8 cellular contexts compared by ENCODE assay signal in genomic region chr11:65588199-65589054, GRCh38. TPM values are rescaled to one million over a fixed set of nuclear protein-coding genes. Genes with fewer than 3 reads are reported as not detected.
DNase-seq lines count a peak whose midpoint lies in the region; ATAC-seq and TF ChIP-seq lines count a peak whose summit lies in the region.

No MANE protein-coding gene starts in this region.

- H3K27me3 ChIP-seq in BLaER1 treated with 17β-estradiol and CSF1 and Interleukin-3, amounts not matched to agents 10 nM and 100 nM = no peaks in the 10 kb centered on the region
- H3K27me3 ChIP-seq in heart right ventricle (no peaks in the 10 kb centered on the region), smooth muscle cell (ENCODE audit: low read depth) (peaks cover 4% of the 10 kb centered on the region)

- H3K4me1 ChIP-seq in BLaER1 treated with 17β-estradiol and CSF1 and Interleukin-3, amounts not matched to agents 10 nM and 100 nM = peaks cover 48 to 70% (median 55%) of the 10 kb centered on the region in 10 experiments
- H3K4me1 ChIP-seq in heart right ventricle (peaks cover 26 to 70% (median 49%) of the 10 kb centered on the region in 9 donors), smooth muscle cell (ENCODE audit: low read depth) (peaks cover 16% of the 10 kb centered on the region)

- WGBS in heart right ventricle, 2 donors = 49% methylated on average over 13 of the region's 13 CpGs
- WGBS in smooth muscle cell (ENCODE audit: low lambda C conversion rate) = 73% methylated on average over 13 of the region's 13 CpGs

- POLR2A ChIA-PET in RWPE1 (lab: Yijun Ruan, JAX; ENCODE audit: low non-redundant PET) = interaction anchor here (0.6 kb wide), 2 partner anchors 60 to 367 kb away, joined by 3 to 9 read pairs; no protein-coding TSS in a partner anchor

- peaks cover 65 to 80% (median 73%) of the 10 kb centered on the region in 11 experiments for H3K36me3 ChIP-seq in BLaER1 treated with 17β-estradiol and CSF1 and Interleukin-3, amounts not matched to agents 10 nM and 100 nM
- peaks cover 0 to 80% (median 22%) of the 10 kb centered on the region in 9 donors for H3K36me3 ChIP-seq in heart right ventricle
- no peaks in the 10 kb centered on the region for H3K36me3 ChIP-seq in smooth muscle cell (ENCODE audit: low read depth)

- peak overlapping the region; percentile 70 to 91 (median 83) for H3K27ac ChIP-seq in BLaER1 treated with 17β-estradiol and CSF1 and Interleukin-3, amounts not matched to agents 10 nM and 100 nM
- H3K27ac ChIP-seq in RWPE1 = peak overlapping the region; percentile 68
- H3K27ac ChIP-seq in heart right ventricle = peak overlapping the region; percentile 37 to 89 (median 80)
- no peak overlapping the region for H3K27ac ChIP-seq in smooth muscle cell (ENCODE audit: low read depth)

- H4K20me1 ChIP-seq in BLaER1 treated with 17β-estradiol and CSF1 and Interleukin-3, amounts not matched to agents 10 nM and 100 nM = peaks cover 3 to 82% (median 26%) of the 10 kb centered on the region in 11 experiments; a peak in 18 of 22 replicates
- no peaks in the 10 kb centered on the region for H4K20me1 ChIP-seq in smooth muscle cell (ENCODE audit: low read depth)

- H3K79me2 ChIP-seq in smooth muscle cell (ENCODE audit: low read depth) = no peaks in the 10 kb centered on the region

- H2AFZ ChIP-seq in smooth muscle cell (ENCODE audit: low read depth) = no peak overlapping the region

- H3K9ac ChIP-seq in BLaER1 treated with 17β-estradiol and CSF1 and Interleukin-3, amounts not matched to agents 10 nM and 100 nM = peak overlapping the region; percentile 65 to 78 (median 75)
- H3K9ac ChIP-seq in smooth muscle cell (ENCODE audit: low read depth) = no peak overlapping the region

- intact Hi-C loops in heart right ventricle (cut with DNase I) = loop anchor here in 3 of 10 donors (5.0 to 10.0 kb wide), 2 partner anchors 46 to 54 kb away; no protein-coding TSS in a partner anchor

- H3F3A ChIP-seq in smooth muscle cell (ENCODE audit: low read depth) = peaks cover 5% of the 10 kb centered on the region

- no peaks in the 10 kb centered on the region for H3K9me3 ChIP-seq in BLaER1 treated with 17β-estradiol and CSF1 and Interleukin-3, amounts not matched to agents 10 nM and 100 nM (replicated peaks in 1 of 11)
- H3K9me3 ChIP-seq in heart right ventricle (no peaks in the 10 kb centered on the region), smooth muscle cell (replicated peaks; ENCODE audit: low read depth) (no peaks in the 10 kb centered on the region)

- ATAC-seq in GM19023 (IDR thresholded peaks at IDR 0.05; ENCODE audit: unreplicated experiment) (peak; percentile 72), HG03103 (IDR thresholded peaks at IDR 0.05; ENCODE audit: low read depth, unreplicated experiment) (peak; percentile 60), heart right ventricle (peak; percentile 34 to 75 (median 64))

- peak overlapping the region; percentile 78 to 99 (median 97) for H3K4me2 ChIP-seq in BLaER1 treated with 17β-estradiol and CSF1 and Interleukin-3, amounts not matched to agents 10 nM and 100 nM
- no peak overlapping the region for H3K4me2 ChIP-seq in smooth muscle cell

- H3K4me3 ChIP-seq in BLaER1 treated with 17β-estradiol and CSF1 and Interleukin-3, amounts not matched to agents 10 nM and 100 nM = peak overlapping the region; percentile 11 to 50 (median 36); a peak in 15 of 20 replicates
- H3K4me3 ChIP-seq in heart right ventricle (peak overlapping the region in 1 of 10 donors; percentile 12), smooth muscle cell (no peak overlapping the region)

- TF ChIP-seq CTCF in RWPE1 (conservative IDR thresholded peaks at IDR 0.05; ENCODE audit: low read depth) (no peak; the same call in 1 of the 2 replicates), heart right ventricle (IDR thresholded peaks at IDR 0.05) (peak; percentile 17 to 67 (median 51)), smooth muscle cell (IDR thresholded peaks at IDR 0.05; ENCODE audit: borderline replicate concordance, insufficient read depth, poor library complexity, severe bottlenecking) (peak; percentile 38)

- DNase-seq in RWPE1 (ENCODE audit: low spot score) (no peak), heart right ventricle (peak; percentile 61 to 63), smooth muscle cell (lab: John Stamatoyannopoulos, UW; ENCODE audit: unreplicated experiment) (no peak), H4 (ENCODE audit: low spot score) (no peak)
- peak; percentile 89 for DNase-seq in activated effector memory CD4-positive, alpha-beta T cell treated with anti-CD3 and anti-CD28 coated beads, Interleukin-2, amount 50 U/mL, for 16 hours

- CTCF ChIA-PET in RWPE1 (lab: Yijun Ruan, JAX) = interaction anchor here (0.6 to 1.0 kb wide), 5 partner anchors 9 to 274 kb away, joined by 3 to 5 read pairs (median 4); no protein-coding TSS in a partner anchor

RNA-seq across cellular contexts. Expression of gene KCNK7, which starts 7.2 kb away (rescaled TPM):
- 1 to 10 TPM in 2 of 10 donors, under 1 TPM in 6, not detected in 2; 0.22 to 1.5 (median 0.35) TPM for total RNA-seq in heart right ventricle
- polyA plus RNA-seq in heart right ventricle = 1 to 10 TPM in 1 of 2 donors, under 1 TPM in 1; 0.48 to 1.4 TPM
- total RNA-seq in smooth muscle cell = 1.7 TPM in 1 of 2 replicates, not detected in the other
- polyA plus RNA-seq in smooth muscle cell = not detected in 2 replicates
- total RNA-seq in H4 (2014; rRNA removed; shearing (Covaris generic)) = not detected in 2 replicates

RNA-seq across cellular contexts. Expression of gene EHBP1L1, which starts 12.6 kb away (rescaled TPM):
- total RNA-seq in heart right ventricle (100 to 1,000 TPM in 1 of 10 donors, 10 to 100 TPM in 9; 42.9 to 113 (median 53.9) TPM), smooth muscle cell (5.1 and 14.0 TPM in 2 replicates)
- polyA plus RNA-seq in heart right ventricle (10 to 100 TPM; 30.8 to 62.6 TPM), smooth muscle cell (28.4 and 29.5 TPM in 2 replicates)
- total RNA-seq in H4 (2014; rRNA removed; shearing (Covaris generic)) = 27.9 and 40.0 TPM in 2 replicates

RNA-seq across cellular contexts. Expression of gene FAM89B, which starts 16.1 kb away (rescaled TPM):
- total RNA-seq in heart right ventricle (10 to 100 TPM; 21.2 to 54.9 (median 29.2) TPM), smooth muscle cell (51.4 and 63.9 TPM in 2 replicates)
- polyA plus RNA-seq in heart right ventricle (10 to 100 TPM; 42.0 to 55.7 TPM), smooth muscle cell (174 TPM in 2 replicates)
- total RNA-seq in H4 (2014; rRNA removed; shearing (Covaris generic)) = 27.5 and 43.1 TPM in 2 replicates

RNA-seq across cellular contexts. Expression of gene ZNRD2, which starts 18.1 kb away (rescaled TPM):
- total RNA-seq in heart right ventricle = 10 to 100 TPM; 23.7 to 44.0 (median 26.3) TPM
- polyA plus RNA-seq in heart right ventricle = 10 to 100 TPM; 55.6 to 92.0 TPM
- 45.9 and 55.5 TPM in 2 replicates for total RNA-seq in smooth muscle cell
- 105 and 108 TPM in 2 replicates for polyA plus RNA-seq in smooth muscle cell
- 73.8 and 80.1 TPM in 2 replicates for total RNA-seq in H4 (2014; rRNA removed; shearing (Covaris generic))

RNA-seq across cellular contexts. Expression of gene MAP3K11, which starts 25.6 kb away (rescaled TPM):
- total RNA-seq in heart right ventricle (10 to 100 TPM; 23.1 to 45.6 (median 34.2) TPM), smooth muscle cell (14.9 and 15.0 TPM in 2 replicates)
- polyA plus RNA-seq in heart right ventricle (10 to 100 TPM; 32.5 to 69.9 TPM), smooth muscle cell (17.3 and 29.7 TPM in 2 replicates)
- 7.4 and 9.1 TPM in 2 replicates for total RNA-seq in H4 (2014; rRNA removed; shearing (Covaris generic))

Comparison
In these comparisons a context has a peak if more than half of its experiments do, and no peak if none do; other contexts are left out.
1. DNase-seq: peak in activated effector memory CD4-positive, alpha-beta T cell treated with anti-CD3 and anti-CD28 coated beads, Interleukin-2, amount 50 U/mL, for 16 hours (single experiment) and heart right ventricle (2 of 2); none in RWPE1 (single experiment), smooth muscle cell (single experiment) and H4 (single experiment).
2. Peak in every context shown above with its lines, with median percentiles within 50 percentile points of each other: ATAC-seq.